In the genomic region with DNA sequence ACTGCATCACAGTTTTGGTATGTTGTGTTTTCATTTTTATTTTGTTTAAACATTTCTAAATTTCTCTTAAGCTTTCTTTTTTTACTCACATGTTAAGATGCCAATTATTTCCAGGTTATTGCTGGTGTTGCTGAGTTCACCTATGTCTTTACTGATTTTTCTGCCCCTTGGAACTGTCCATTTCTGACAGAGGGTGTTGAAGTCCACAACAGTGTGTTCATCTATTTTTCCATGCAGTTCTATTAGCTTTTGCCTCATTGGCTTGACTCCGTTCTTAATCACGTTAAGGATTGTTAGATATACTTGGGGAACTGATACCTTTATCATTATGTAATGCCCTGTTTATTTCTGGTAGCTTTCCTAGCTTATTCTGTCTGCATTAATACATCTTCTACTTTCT, we compare ENCODE assay signal across 34 cellular contexts.
"Had no signal": no experiment of that assay in that cellular context is flagged by ENCODE, and none has a peak within 500 bp of the region (broad histone marks: within the 10 kb centered on the region; RNA-seq: fewer than 3 reads in every experiment).

No MANE protein-coding gene starts in this region.

- DNase-seq: Karpas-422, Kasumi-1, MG63, MM.1S, MV-4-11, NCI-H1048, NCI-H1092, NCI-H1092 treated with DMSO at 0.1 percent for 48 hours, NCI-H1105, NCI-H1105 treated with DMSO at 0.1 percent for 48 hours, NCI-H1417, NCI-H1417 treated with DMSO at 0.1 percent for 48 hours, NCI-H1436, NCI-H1436 treated with DMSO at 0.1 percent for 48 hours, NCI-H146, NCI-H1694, NCI-H1694 treated with DMSO at 0.1 percent for 48 hours, NCI-H187, NCI-H187 treated with DMSO at 0.1 percent for 48 hours, NCI-H1930, NCI-H2029, NCI-H2029 treated with DMSO at 0.1 percent for 48 hours, NCI-H2081, NCI-H2081 treated with DMSO at 0.1 percent for 48 hours, NCI-H2107, NCI-H2171, NCI-H2171 treated with DMSO at 0.1 percent for 48 hours, NCI-H2227 treated with DMSO at 0.1 percent for 48 hours, NCI-H226, NCI-H345, NCI-H446, NCI-H446 treated with DMSO at 0.1 percent for 48 hours, NCI-H510A had no signal

- H3K36me3 ChIP-seq: MG63 had no signal

- H3K27ac ChIP-seq: KMS-11 had no signal

- H3K9ac ChIP-seq: KMS-11 had no signal

- H3K9me3 ChIP-seq: MG63 had no signal

- H3K4me3 ChIP-seq: MG63 had no signal

- H3K4me2 ChIP-seq: KMS-11 had no signal
